8 cellular contexts compared by ENCODE assay signal in the genomic region with DNA sequence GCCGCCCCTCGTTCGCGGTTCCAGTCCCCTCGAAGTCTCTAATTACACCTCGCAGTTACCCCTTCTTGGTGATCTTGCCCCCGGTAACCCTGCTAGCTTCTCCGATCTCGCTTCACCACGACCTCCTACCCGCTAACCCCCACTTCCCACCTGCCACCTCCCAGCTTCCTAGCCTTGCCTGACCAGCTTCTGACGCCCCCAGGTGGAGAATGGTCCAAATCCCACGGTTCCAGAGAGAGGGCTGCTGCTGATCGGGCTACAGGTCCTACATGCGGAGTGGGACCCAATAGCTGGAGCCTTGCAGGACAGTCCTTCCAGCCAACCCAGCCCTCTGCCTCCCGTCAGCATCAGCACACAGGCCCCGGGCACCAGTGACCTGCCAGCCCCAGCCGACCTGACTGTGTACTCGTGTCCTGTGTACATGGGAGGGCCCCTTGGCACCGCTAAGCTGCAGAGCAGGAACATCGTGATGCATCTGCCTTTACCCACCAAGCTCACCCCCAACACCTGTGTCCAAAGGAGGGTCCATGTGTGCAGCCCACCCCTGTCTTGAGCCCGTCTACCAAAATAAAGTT.
"Had no signal": no experiment of that assay in that cellular context is flagged by ENCODE, and none has a peak within 500 bp of the region (broad histone marks: within the 10 kb centered on the region; RNA-seq: fewer than 3 reads in every experiment).

No MANE protein-coding gene starts in this region.

- H3K27ac ChIP-seq: brain microvascular endothelial cell, pancreas, spleen had no signal

- DNase-seq: activated CD4-positive, alpha-beta T cell treated with anti-CD3 and anti-CD28 coated beads for 4 hours; activated CD8-positive, alpha-beta memory T cell treated with anti-CD3 and anti-CD28 coated beads for 24 hours; activated naive CD8-positive, alpha-beta T cell treated with anti-CD3 and anti-CD28 coated beads, Interleukin-2, amount 10 ng/mL, durations not matched to agents 7 days and 5 days; effector memory CD8-positive, alpha-beta T cell; pancreas; sigmoid colon; spleen had no signal

- H3K4me3 ChIP-seq: pancreas, spleen had no signal

- H3K27me3 ChIP-seq: brain microvascular endothelial cell, pancreas, sigmoid colon, spleen had no signal

- H3K36me3 ChIP-seq: brain microvascular endothelial cell, pancreas had no signal

- H3K9me3 ChIP-seq: pancreas, sigmoid colon, spleen had no signal

- ATAC-seq: effector memory CD8-positive, alpha-beta T cell had no signal
